ENCODE assay signal across 9 cellular contexts in the genomic region with DNA sequence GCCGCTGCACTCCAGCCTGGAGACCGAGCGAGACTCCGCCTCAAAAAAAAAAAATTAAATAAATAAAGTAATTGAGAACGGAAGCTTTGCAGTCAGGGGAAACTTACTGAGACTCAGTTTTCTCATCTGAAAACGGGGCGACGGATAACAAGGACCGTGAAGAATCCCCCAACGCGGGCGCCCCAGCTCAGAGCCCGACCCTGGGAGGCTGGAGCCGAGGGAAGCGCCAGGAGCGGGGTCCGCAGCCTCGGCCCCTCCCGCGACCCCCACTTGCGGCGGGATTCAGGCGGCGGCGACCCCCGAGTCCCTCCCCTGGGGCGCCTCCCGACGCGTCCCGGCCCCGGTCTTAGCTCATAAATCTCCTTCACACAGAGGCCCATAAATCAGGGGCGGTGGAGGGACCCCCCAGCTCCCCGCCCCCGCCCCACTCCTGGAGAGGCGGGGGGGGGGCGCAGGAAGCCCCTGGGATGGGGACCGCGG. TPM values are rescaled to one million over a fixed set of nuclear protein-coding genes. Genes with fewer than 3 reads are reported as not detected.
A peak's percentile ranks its signal among the peaks of the same experiment; 100 is the strongest.
DNase-seq lines count a peak whose midpoint lies in the region; ATAC-seq and TF ChIP-seq lines count a peak whose summit lies in the region.
"Had no signal": no experiment of that assay in that cellular context is flagged by ENCODE, and none has a peak within 500 bp of the region (broad histone marks: within the 10 kb centered on the region; RNA-seq: fewer than 3 reads in every experiment).

No MANE protein-coding gene starts in this region.

- CTCF ChIA-PET in SK-N-SH (lab: Yijun Ruan, JAX), result interaction anchor here (0.6 to 3.4 kb wide), 21 partner anchors 10 to 389 kb away, joined by 3 to 32 read pairs (median 3); partner anchors contain the start of genes BHLHA9, INPP5K and RILP

- H3K9ac ChIP-seq in SK-N-SH, result peak overlapping the region; percentile 51; the same call in 1 of the 2 replicates

- no peak for TF ChIP-seq CTCF in SK-N-SH (IDR thresholded peaks at IDR 0.05)
- TF ChIP-seq CTCF in fibroblast of villous mesenchyme (IDR thresholded peaks at IDR 0.05; ENCODE audit: insufficient read depth, low read depth, low read length), result no peak
- no peak for TF ChIP-seq CTCF in retinal pigment epithelial cell (conservative IDR thresholded peaks at IDR 0.05; ENCODE audit: low read depth, low read length)

- peaks cover 22% of the 10 kb centered on the region for H3K27me3 ChIP-seq in H7 (ENCODE audit: control insufficient read depth, insufficient read depth, low read length)
- H3K27me3 ChIP-seq in SK-N-SH (ENCODE audit: insufficient read depth), result no peaks in the 10 kb centered on the region

- no peak overlapping the region for H3K27ac ChIP-seq in SK-N-SH (ENCODE audit: low read depth in 2 of 2, low read length in 1 of 2)

- WGBS in SK-N-SH (ENCODE audit: low lambda C conversion rate), result 6% methylated on average over 19 of the region's 39 CpGs

- no peaks in the 10 kb centered on the region for H4K20me1 ChIP-seq in SK-N-SH (ENCODE audit: insufficient read depth)

- ATAC-seq in GM18502 (IDR thresholded peaks at IDR 0.05; ENCODE audit: poor library complexity, unreplicated experiment), result no peak

- H3K36me3 ChIP-seq in H7 (replicated peaks; ENCODE audit: control insufficient read depth, insufficient read depth, low read length), result no peaks in the 10 kb centered on the region
- no peaks in the 10 kb centered on the region for H3K36me3 ChIP-seq in SK-N-SH (replicated peaks in 1 of 2; ENCODE audit: control insufficient read depth in 1 of 2, insufficient read depth in 2 of 2, low read length in 1 of 2)

- DNase-seq in H7 (peak; percentile 78), SK-N-SH (peak; percentile 51), fibroblast of villous mesenchyme (ENCODE audit: low read depth) (peak; percentile 33), retinal pigment epithelial cell (ENCODE audit: low read depth) (no peak)
- DNase-seq in stimulated activated CD4-positive, alpha-beta T cell treated with anti-CD3 and anti-CD28 coated beads, Interleukin-4, amount 100 ng/mL, for 24 hours, result no peak
- no peak for DNase-seq in activated effector memory CD4-positive, alpha-beta T cell treated with anti-CD3 and anti-CD28 coated beads, Interleukin-2, amount 50 U/mL, for 16 hours
- no peak for DNase-seq in activated effector memory CD4-positive, alpha-beta T cell treated with Interleukin-2 at 50 U/mL for 16 hours

- H2AFZ ChIP-seq in SK-N-SH (ENCODE audit: low read depth), result peak overlapping the region; percentile 100

- TF ChIP-seq EP300 in SK-N-SH (IDR thresholded peaks at IDR 0.05; ENCODE audit: borderline replicate concordance in 1 of 2, low read depth in 1 of 2, low read length in 1 of 2), result no peak

- no peaks in the 10 kb centered on the region; a peak in 1 of 4 replicates for H3K4me1 ChIP-seq in SK-N-SH (ENCODE audit: control insufficient read depth in 1 of 2, insufficient read depth in 2 of 2, low read depth in 1 of 2, low read length in 1 of 2)

- POLR2A ChIA-PET in SK-N-SH (lab: Yijun Ruan, JAX), result no interaction called here

- H3K79me2 ChIP-seq in SK-N-SH (ENCODE audit: insufficient read depth), result no peaks in the 10 kb centered on the region

- H3K4me3 ChIP-seq in H7 (ENCODE audit: insufficient read depth, low read depth, low read length) (peak overlapping the region; percentile 48), SK-N-SH (ENCODE audit: low read depth in 2 of 2, low read length in 1 of 2) (peak overlapping the region; percentile 44 to 91), fibroblast of villous mesenchyme (ENCODE audit: low read depth, low read length) (peak overlapping the region; percentile 71), retinal pigment epithelial cell (ENCODE audit: low read length) (peak overlapping the region; percentile 40)

- TF ChIP-seq RAD21 in SK-N-SH (IDR thresholded peaks at IDR 0.05; ENCODE audit: low read length), result no peak

- peaks cover 5% of the 10 kb centered on the region for H3F3A ChIP-seq in SK-N-SH (replicated peaks; ENCODE audit: insufficient read depth)

- no peaks in the 10 kb centered on the region for H3K9me2 ChIP-seq in SK-N-SH

- peak overlapping the region; percentile 94 for H3K4me2 ChIP-seq in SK-N-SH

- H3K9me3 ChIP-seq in SK-N-SH, result no peaks in the 10 kb centered on the region

TF ChIP-seq in SK-N-SH, 30 proteins besides CTCF, POLR2A, EP300 and RAD21:
- TF ChIP-seq NFIC (IDR thresholded peaks at IDR 0.05; ENCODE audit: borderline replicate concordance) (no peak), TCF12 (IDR thresholded peaks at IDR 0.05) (no peak), ELF1 (IDR thresholded peaks at IDR 0.05) (no peak), CHD2 (IDR thresholded peaks at IDR 0.05; ENCODE audit: low read length, partially characterized antibody) (no peak), REST (IDR thresholded peaks at IDR 0.05; ENCODE audit: low read depth, low read length) (no peak), MEF2A (IDR thresholded peaks at IDR 0.05; ENCODE audit: borderline replicate concordance, low read depth) (no peak), YY1 (IDR thresholded peaks at IDR 0.05; ENCODE audit: low read depth) (no peak), POLR2AphosphoS5 (IDR thresholded peaks at IDR 0.05; ENCODE audit: low read depth, low read length) (no peak), FOXJ3 (CRISPR knock-in tag; IDR thresholded peaks at IDR 0.05) (no peak), TEAD4 (IDR thresholded peaks at IDR 0.05; ENCODE audit: borderline replicate concordance, insufficient read depth) (no peak), SMC3 (IDR thresholded peaks at IDR 0.05; ENCODE audit: low read depth, low read length) (no peak), MXI1 (IDR thresholded peaks at IDR 0.05; ENCODE audit: low read depth, low read length) (no peak), IRF3 (IDR thresholded peaks at IDR 0.05; ENCODE audit: low read depth, low read length) (no peak), RXRA (IDR thresholded peaks at IDR 0.05; ENCODE audit: borderline replicate concordance, low read depth) (no peak), RFX5 (IDR thresholded peaks at IDR 0.05; ENCODE audit: low read length) (no peak), GABPA (IDR thresholded peaks at IDR 0.05; ENCODE audit: low read depth) (no peak)
- TF ChIP-seq, protein P1, sequence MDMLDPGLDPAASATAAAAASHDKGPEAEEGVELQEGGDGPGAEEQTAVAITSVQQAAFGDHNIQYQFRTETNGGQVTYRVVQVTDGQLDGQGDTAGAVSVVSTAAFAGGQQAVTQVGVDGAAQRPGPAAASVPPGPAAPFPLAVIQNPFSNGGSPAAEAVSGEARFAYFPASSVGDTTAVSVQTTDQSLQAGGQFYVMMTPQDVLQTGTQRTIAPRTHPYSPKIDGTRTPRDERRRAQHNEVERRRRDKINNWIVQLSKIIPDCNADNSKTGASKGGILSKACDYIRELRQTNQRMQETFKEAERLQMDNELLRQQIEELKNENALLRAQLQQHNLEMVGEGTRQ (IDR thresholded peaks at IDR 0.05; ENCODE audit: borderline replicate concordance, low read depth, low read length), result no peak
- TF ChIP-seq, protein P2, sequence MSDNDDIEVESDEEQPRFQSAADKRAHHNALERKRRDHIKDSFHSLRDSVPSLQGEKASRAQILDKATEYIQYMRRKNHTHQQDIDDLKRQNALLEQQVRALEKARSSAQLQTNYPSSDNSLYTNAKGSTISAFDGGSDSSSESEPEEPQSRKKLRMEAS (IDR thresholded peaks at IDR 0.05; ENCODE audit: low read depth), result no peak

RNA-seq across cellular contexts. Expression of gene BHLHA9, which starts 10.3 kb away (rescaled TPM):
- not detected in 2 replicates for total RNA-seq in H7 (2014; rRNA removed; shearing (Covaris generic))
- not detected in 2 replicates for polyA plus RNA-seq in SK-N-SH (2012; rRNA removed)
- not detected in 2 replicates for polyA plus RNA-seq in SK-N-SH (2012; cell fraction: cytosol; rRNA removed)
- polyA plus RNA-seq in SK-N-SH (2012; cell fraction: nucleus; rRNA removed), result not detected in 2 replicates
- total RNA-seq in fibroblast of villous mesenchyme, result not detected in 2 replicates
- total RNA-seq: mononuclear cell had no signal

RNA-seq across cellular contexts. Expression of gene TRARG1, which starts 19.5 kb away (rescaled TPM):
- total RNA-seq in H7 (2014; rRNA removed; shearing (Covaris generic)), result not detected in 2 replicates
- polyA plus RNA-seq in SK-N-SH (2012; rRNA removed), result not detected in 2 replicates
- polyA plus RNA-seq in SK-N-SH (2012; cell fraction: cytosol; rRNA removed), result not detected in 2 replicates
- polyA plus RNA-seq in SK-N-SH (2012; cell fraction: nucleus; rRNA removed), result not detected in 2 replicates
- total RNA-seq in fibroblast of villous mesenchyme, result not detected in 2 replicates
- total RNA-seq: mononuclear cell had no signal

Comparison
In these comparisons a context has a peak if more than half of its experiments do, and no peak if none do; other contexts are left out.
1. DNase-seq: peak in H7 (single experiment), SK-N-SH (single experiment) and fibroblast of villous mesenchyme (single experiment); none in retinal pigment epithelial cell (single experiment), stimulated activated CD4-positive, alpha-beta T cell treated with anti-CD3 and anti-CD28 coated beads, Interleukin-4, amount 100 ng/mL, for 24 hours (single experiment), activated effector memory CD4-positive, alpha-beta T cell treated with anti-CD3 and anti-CD28 coated beads, Interleukin-2, amount 50 U/mL, for 16 hours (single experiment) and activated effector memory CD4-positive, alpha-beta T cell treated with Interleukin-2 at 50 U/mL for 16 hours (single experiment).
2. Peak in every context shown above with its lines, with median percentiles within 50 percentile points of each other: H3K4me3 ChIP-seq.